Comparison of ENCODE assay signal across 10 cellular contexts in the genomic region with DNA sequence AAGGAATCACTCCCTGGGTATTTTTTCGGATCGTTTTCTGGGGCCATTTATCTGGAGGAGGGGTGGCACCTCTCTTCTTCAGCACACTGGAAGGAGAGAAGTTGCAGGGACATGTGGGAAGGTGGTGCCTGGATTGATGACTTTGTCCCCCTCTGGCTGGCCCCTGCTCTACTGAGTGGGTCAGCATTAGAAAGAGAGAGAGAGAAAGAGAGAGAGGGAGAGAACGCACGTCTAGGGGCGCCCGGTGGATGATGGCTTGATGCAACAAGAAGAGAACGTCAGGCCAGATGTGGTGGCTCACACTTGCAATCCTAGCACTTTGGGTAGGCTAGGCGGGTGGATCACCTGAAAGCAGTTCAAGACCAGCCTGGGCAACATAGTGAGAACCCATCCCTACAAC. TPM values are rescaled to one million over a fixed set of nuclear protein-coding genes. Genes with fewer than 3 reads are reported as not detected.
"Had no signal": no experiment of that assay in that cellular context is flagged by ENCODE, and none has a peak within 500 bp of the region (broad histone marks: within the 10 kb centered on the region; RNA-seq: fewer than 3 reads in every experiment).

No MANE protein-coding gene starts in this region.

- FAIRE-seq: H54, HepG2 had no signal

- H2AFZ ChIP-seq: GM23248 had no signal

- H3K9ac ChIP-seq: GM23248 had no signal

- H3K36me3 Mint-ChIP-seq: IgD-negative memory B cell had no signal

- H3K27ac Mint-ChIP-seq: H9, IgD-negative memory B cell had no signal

- DNase-seq: GM23248, GOT3, HCEC 1CT, KBM-7 had no signal

- ATAC-seq: HepG2 had no signal

- H3K4me3 ChIP-seq: GM23248 had no signal

- H3K4me3 Mint-ChIP-seq: IgD-negative memory B cell had no signal

- H3K27ac ChIP-seq: GM23248, HL-60 had no signal

- H3K9me3 Mint-ChIP-seq: H9 had no signal

RNA-seq across cellular contexts. Expression of a gene that starts 5.5 kb away (rescaled TPM):
- total RNA-seq: HepG2, HT1080 had no signal

RNA-seq across cellular contexts. Expression of a gene that starts 14.5 kb away (rescaled TPM):
- total RNA-seq: GM23248, HepG2, HT1080 had no signal

RNA-seq across cellular contexts. Expression of a gene that starts 56.0 kb away (rescaled TPM):
- total RNA-seq: GM23248, H9, HepG2, HT1080 had no signal
